ENCODE assay signal across 18 cellular contexts in the genomic region with DNA sequence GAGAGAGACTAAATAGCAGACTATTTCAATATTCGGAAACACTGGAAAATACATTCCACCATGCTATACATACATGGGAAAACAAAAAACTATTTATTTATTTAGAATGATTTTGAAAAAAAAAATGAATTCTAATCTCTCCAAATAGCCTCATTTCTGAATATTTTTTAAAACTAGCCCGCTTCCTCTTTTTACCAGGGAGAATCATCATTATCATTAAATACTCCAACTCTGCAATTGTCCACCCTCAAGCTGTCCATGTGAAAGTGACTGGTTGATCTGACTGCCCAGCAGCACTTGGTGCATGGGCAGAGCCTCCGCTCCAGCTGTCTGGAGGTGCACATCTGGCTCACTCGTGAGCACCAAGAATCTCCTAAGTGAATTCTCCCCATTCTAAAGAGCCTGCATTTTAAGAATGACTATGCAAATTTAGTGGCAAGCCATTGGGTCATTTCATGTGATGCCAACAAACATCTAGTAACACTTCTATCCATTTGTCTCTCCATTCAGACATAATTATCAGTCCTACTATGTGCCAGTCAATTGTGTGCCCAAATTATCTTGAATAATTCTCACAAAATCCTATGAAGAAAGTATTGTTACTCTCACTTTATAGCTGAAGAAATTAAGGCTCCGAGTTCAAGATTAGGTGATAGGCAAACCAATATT.
DNase-seq lines count a peak whose midpoint lies in the region; ATAC-seq, FAIRE-seq and TF ChIP-seq lines count a peak whose summit lies in the region.
"Had no signal": no experiment of that assay in that cellular context is flagged by ENCODE, and none has a peak within 500 bp of the region (broad histone marks: within the 10 kb centered on the region; RNA-seq: fewer than 3 reads in every experiment).

No MANE protein-coding gene starts in this region.

- in situ Hi-C loops in HepG2 (cut with HindIII; ENCODE audit: extremely low pct_ligation_motif_present, low pct_unique_long_range_greater_than_20kb), result no loop called here

- no peak for FAIRE-seq in HepG2 (lab: Jason Lieb, UNC)

- H3K27ac ChIP-seq in HepG2 (ENCODE audit: extremely low read length, insufficient read depth, low read length) (no peak overlapping the region), right lobe of liver (no peak overlapping the region), H9 (ENCODE audit: insufficient read length, low read depth, low read length) (no peak overlapping the region)
- H3K27ac ChIP-seq: GM23248 had no signal

- H3K4me3 Mint-ChIP-seq in H9 (no peak overlapping the region), progenitor cell of endocrine pancreas (ENCODE audit: low read depth) (no peak overlapping the region)
- H3K4me3 Mint-ChIP-seq: CD4-positive, alpha-beta memory T cell; HFFc6 had no signal

- no peaks in the 10 kb centered on the region; the same call in 1 of the 2 replicates for H3K27me3 Mint-ChIP-seq in H9 (ENCODE audit: low read depth)
- H3K27me3 Mint-ChIP-seq in progenitor cell of endocrine pancreas, result no peaks in the 10 kb centered on the region
- H3K27me3 Mint-ChIP-seq: CD4-positive, alpha-beta memory T cell had no signal

- no peak overlapping the region for H3K23ac ChIP-seq in H9 (ENCODE audit: insufficient read length, low read depth, low read length)

- no peaks in the 10 kb centered on the region for H3K23me2 ChIP-seq in H9 (ENCODE audit: insufficient read length, low read depth, low read length, poor library complexity, severe bottlenecking)

- no peak overlapping the region for H3K18ac ChIP-seq in H9 (ENCODE audit: insufficient read length, low read depth, low read length)

- H3K9ac ChIP-seq in HepG2 (ENCODE audit: insufficient read depth, low read depth, low read length) (no peak overlapping the region), H9 (ENCODE audit: extremely low read depth, insufficient read length, low read length) (no peak overlapping the region)
- H3K9ac ChIP-seq: GM23248 had no signal

- ATAC-seq in HepG2 (no peak), right lobe of liver (no peak), GM18870 (IDR thresholded peaks at IDR 0.05; ENCODE audit: unreplicated experiment) (no peak), GM19351 (IDR thresholded peaks at IDR 0.05; ENCODE audit: unreplicated experiment) (no peak)

- no peaks in the 10 kb centered on the region for H3K4me1 ChIP-seq in HepG2 (ENCODE audit: insufficient read depth, low read length)
- no peaks in the 10 kb centered on the region for H3K4me1 ChIP-seq in right lobe of liver
- no peaks in the 10 kb centered on the region for H3K4me1 ChIP-seq in H9 (ENCODE audit: insufficient read depth, low read length)
- H3K4me1 ChIP-seq: HAP-1 had no signal

- H3K4me3 ChIP-seq in HepG2 (replicated peaks in 1 of 3; ENCODE audit: insufficient read depth in 1 of 3, low read depth in 2 of 3, low read length in 3 of 3) (no peak overlapping the region), right lobe of liver (no peak overlapping the region)
- H3K4me3 ChIP-seq: GM23248, HAP-1 had no signal

- TF ChIP-seq CTCF in HepG2 (CRISPR knock-in tag; IDR thresholded peaks at IDR 0.05), result no peak
- no peak for TF ChIP-seq CTCF in right lobe of liver (IDR thresholded peaks at IDR 0.05)
- TF ChIP-seq CTCF in H9 (conservative IDR thresholded peaks at IDR 0.05), result no peak
- TF ChIP-seq CTCF in progenitor cell of endocrine pancreas (IDR thresholded peaks at IDR 0.05; ENCODE audit: unreplicated experiment), result no peak

- H3K27me3 ChIP-seq in HepG2 (ENCODE audit: control insufficient read depth in 1 of 2, insufficient read depth in 2 of 2, low read length in 2 of 2) (no peaks in the 10 kb centered on the region), right lobe of liver (no peaks in the 10 kb centered on the region), H9 (ENCODE audit: insufficient read depth, low read length) (no peaks in the 10 kb centered on the region)

- no peaks in the 10 kb centered on the region; a peak in 2 of 7 replicates for H3K36me3 Mint-ChIP-seq in H9 (ENCODE audit: insufficient read depth in 1 of 3, low read depth in 3 of 3)
- H3K36me3 Mint-ChIP-seq in progenitor cell of endocrine pancreas (ENCODE audit: insufficient read depth), result peaks cover 9% of the 10 kb centered on the region

- no peak overlapping the region for H3T11ph ChIP-seq in H9 (ENCODE audit: low read length)

- no peak overlapping the region for H4K91ac ChIP-seq in H9 (ENCODE audit: insufficient read length, low read depth, low read length)

- peak overlapping the region in 2 of 3 experiments; percentile 60 to 80; a peak in 2 of 7 replicates for H3K27ac Mint-ChIP-seq in H9
- H3K27ac Mint-ChIP-seq in progenitor cell of endocrine pancreas, result peak overlapping the region; percentile 1
- H3K27ac Mint-ChIP-seq: HFFc6 had no signal

- CTCF ChIA-PET in HepG2 (lab: Yijun Ruan, JAX; ENCODE audit: low intra/inter-chr PET ratio, low total read pairs), result no interaction called here

- H3K36me3 ChIP-seq in HepG2 (replicated peaks in 1 of 2; ENCODE audit: control insufficient read depth in 1 of 2, insufficient read depth in 2 of 2, low read length in 2 of 2) (peaks cover 0 to 3% of the 10 kb centered on the region in 2 experiments; a peak in 2 of 5 replicates), right lobe of liver (peaks cover 0 to 5% (median 2%) of the 10 kb centered on the region in 4 donors)
- H3K36me3 ChIP-seq: HAP-1 had no signal

- H2AFZ ChIP-seq in HepG2 (ENCODE audit: low read length) (no peak overlapping the region), H9 (ENCODE audit: low read length) (no peak overlapping the region)
- H2AFZ ChIP-seq: GM23248 had no signal

- no peak overlapping the region for H2AK5ac ChIP-seq in H9 (ENCODE audit: insufficient read length, low read length)

- no peak overlapping the region for H3K14ac ChIP-seq in H9 (ENCODE audit: insufficient read depth, low read length)

- TF ChIP-seq POLR2A in HepG2 (IDR thresholded peaks at IDR 0.05; ENCODE audit: insufficient read depth in 1 of 2, low read depth in 2 of 2, low read length in 2 of 2) (no peak), right lobe of liver (IDR thresholded peaks at IDR 0.05) (no peak)

- 95% methylated on average over 5 of the region's 5 CpGs for WGBS in HepG2 (ENCODE audit: low lambda C conversion rate)
- 95% methylated on average over 5 of the region's 5 CpGs for WGBS in right lobe of liver (ENCODE audit: insufficient coverage, low coverage, low lambda C conversion rate, missing lambda C conversion rate)
- WGBS in H9 (ENCODE audit: extremely low coverage, insufficient read length, low lambda C conversion rate), result no CpG with 5 or more reads among the region's 5 CpGs

- intact Hi-C loops in HepG2 (cut with micrococcal nuclease; ENCODE audit: unreplicated experiment) (no loop called here), right lobe of liver (cut with DNase I) (no loop called here)

- H3K9me3 ChIP-seq in HepG2 (ENCODE audit: low read length), result no peaks in the 10 kb centered on the region
- no peaks in the 10 kb centered on the region for H3K9me3 ChIP-seq in right lobe of liver
- H3K9me3 ChIP-seq in H9 (ENCODE audit: control insufficient read depth, low read depth, low read length), result no peaks in the 10 kb centered on the region
- H3K9me3 ChIP-seq: HAP-1 had no signal

- no peak overlapping the region for H3K4ac ChIP-seq in H9 (ENCODE audit: low read depth, low read length)

- no peak overlapping the region for H4K8ac ChIP-seq in H9 (replicated peaks; ENCODE audit: insufficient read length, low read depth, low read length)

- H3K79me1 ChIP-seq in H9 (ENCODE audit: insufficient read depth, low read depth, low read length, poor library complexity, severe bottlenecking), result no peaks in the 10 kb centered on the region

- H2BK12ac ChIP-seq in H9 (ENCODE audit: insufficient read length, low read depth, low read length), result no peak overlapping the region

- H4K20me1 ChIP-seq in HepG2 (ENCODE audit: insufficient read depth, low read length), result no peaks in the 10 kb centered on the region
- no peaks in the 10 kb centered on the region for H4K20me1 ChIP-seq in H9 (ENCODE audit: control insufficient read depth, insufficient read depth, insufficient read length)

- no peak overlapping the region for H2BK20ac ChIP-seq in H9 (ENCODE audit: low read depth, low read length, poor library complexity, severe bottlenecking)

- DNase-seq in HepG2 (ENCODE audit: low spot score), result no peak
- DNase-seq in right lobe of liver, result no peak
- DNase-seq in H9, result no peak
- no peak for DNase-seq in progenitor cell of endocrine pancreas (ENCODE audit: low spot score, unreplicated experiment)
- DNase-seq in T1000 (lab: John Stamatoyannopoulos, UW), result no peak
- DNase-seq: 8988T; C1 segment of cervical spinal cord; Calu3; CD4-positive, alpha-beta memory T cell; COR-L47; DMS53; DMS79 treated with DMSO at 0.1 percent for 48 hours; GF-D8; GM23248; HFFc6 had no signal

- no peak for TF ChIP-seq RAD21 in HepG2 (CRISPR knock-in tag; IDR thresholded peaks at IDR 0.05)

- POLR2A ChIA-PET in HepG2 (lab: Yijun Ruan, JAX), result no interaction called here

- BruUV-seq in HepG2 (replicated peaks; lab: Mats Ljungman, UMichigan), result no TSS peak

- no peak overlapping the region for H2BK15ac ChIP-seq in H9 (ENCODE audit: low read depth, low read length)

- TF ChIP-seq EP300 in HepG2 (IDR thresholded peaks at IDR 0.05; ENCODE audit: low read depth in 2 of 2, low read length in 2 of 2) (no peak), HepG2 (CRISPR knock-in tag; IDR thresholded peaks at IDR 0.05; ENCODE audit: borderline replicate concordance) (no peak)

- no peak overlapping the region for H3K56ac ChIP-seq in H9 (ENCODE audit: insufficient read length, low read depth, low read length)

- H4K5ac ChIP-seq in H9 (ENCODE audit: insufficient read length, low read depth, low read length), result no peak overlapping the region

- H3K4me2 ChIP-seq in HepG2 (ENCODE audit: low read depth, low read length) (no peak overlapping the region), H9 (ENCODE audit: insufficient read depth, insufficient read length, low read length) (no peak overlapping the region)

- H2BK120ac ChIP-seq in H9 (ENCODE audit: low read depth, low read length, poor library complexity, severe bottlenecking), result no peak overlapping the region

- H3K9me3 Mint-ChIP-seq in H9, result no peaks in the 10 kb centered on the region
- H3K9me3 Mint-ChIP-seq in progenitor cell of endocrine pancreas (ENCODE audit: low read depth), result no peaks in the 10 kb centered on the region
- H3K9me3 Mint-ChIP-seq: CD4-positive, alpha-beta memory T cell; HFFc6 had no signal

- H3K79me2 ChIP-seq in HepG2 (ENCODE audit: insufficient read depth, low read length), result no peaks in the 10 kb centered on the region
- no peaks in the 10 kb centered on the region for H3K79me2 ChIP-seq in H9 (ENCODE audit: insufficient read depth, low read length)

- peaks cover 1 to 5% of the 10 kb centered on the region in 2 experiments; a peak in 1 of 4 replicates for H3K4me1 Mint-ChIP-seq in H9
- H3K4me1 Mint-ChIP-seq in progenitor cell of endocrine pancreas (ENCODE audit: low read depth), result no peaks in the 10 kb centered on the region
- H3K4me1 Mint-ChIP-seq: CD4-positive, alpha-beta memory T cell had no signal

- no peak overlapping the region for H2BK5ac ChIP-seq in H9 (ENCODE audit: insufficient read length, low read length)

TF ChIP-seq in HepG2, 621 proteins besides CTCF, POLR2A, EP300 and RAD21 (continues in another document):
- TF ChIP-seq ZNF264 (CRISPR knock-in tag; IDR thresholded peaks at IDR 0.05), result no peak
- TF ChIP-seq PHF8 (CRISPR knock-in tag; IDR thresholded peaks at IDR 0.05), result no peak
- no peak for TF ChIP-seq MZF1 (CRISPR knock-in tag; IDR thresholded peaks at IDR 0.05; ENCODE audit: borderline replicate concordance)
- TF ChIP-seq HMGA1 (CRISPR knock-in tag; conservative IDR thresholded peaks at IDR 0.05), result no peak
